In genomic region chr2:9037176-9037575, GRCh38 we compare ENCODE assay signal across 20 cellular contexts. TPM values are rescaled to one million over a fixed set of nuclear protein-coding genes. Genes with fewer than 3 reads are reported as not detected.
DNase-seq lines count a peak whose midpoint lies in the region; ATAC-seq and TF ChIP-seq lines count a peak whose summit lies in the region.
"Had no signal": no experiment of that assay in that cellular context is flagged by ENCODE, and none has a peak within 500 bp of the region (broad histone marks: within the 10 kb centered on the region; RNA-seq: fewer than 3 reads in every experiment).

No MANE protein-coding gene starts in this region.

- no peaks in the 10 kb centered on the region for H3K9me3 ChIP-seq in GM23248 (ENCODE audit: low read depth)
- no peaks in the 10 kb centered on the region for H3K9me3 ChIP-seq in vagina
- H3K9me3 ChIP-seq: Caco-2 had no signal

- H3F3A ChIP-seq in GM23248 (ENCODE audit: insufficient read depth) = no peaks in the 10 kb centered on the region; the same call in 1 of the 2 replicates

- no peak for TF ChIP-seq POLR2A in vagina (IDR thresholded peaks at IDR 0.05)

- H3K4me3 ChIP-seq in GM23248 = no peak overlapping the region
- H3K4me3 ChIP-seq in vagina = no peak overlapping the region
- H3K4me3 ChIP-seq: BLaER1 treated with 17β-estradiol and CSF1 and Interleukin-3, amounts not matched to agents 10 nM and 100 nM had no signal

- no peak for ATAC-seq in GM18873 (IDR thresholded peaks at IDR 0.05; ENCODE audit: low FRiP score, unreplicated experiment)
- ATAC-seq: CD8-positive, alpha-beta T cell had no signal

- TF ChIP-seq CTCF in vagina (IDR thresholded peaks at IDR 0.05) = no peak
- no peak for TF ChIP-seq CTCF in progenitor cell of endocrine pancreas (IDR thresholded peaks at IDR 0.05; ENCODE audit: unreplicated experiment)

- H3K27ac Mint-ChIP-seq in progenitor cell of endocrine pancreas = no peak overlapping the region
- H3K27ac Mint-ChIP-seq: B cell; CD4-positive, alpha-beta T cell; CD8-positive, alpha-beta T cell had no signal

- no peaks in the 10 kb centered on the region for H3K9me2 ChIP-seq in GM23248 (ENCODE audit: insufficient read depth)

- H3K27me3 ChIP-seq in GM23248 (replicated peaks; ENCODE audit: insufficient read depth) (no peaks in the 10 kb centered on the region), vagina (no peaks in the 10 kb centered on the region)
- H3K27me3 ChIP-seq: BLaER1 treated with 17β-estradiol and CSF1 and Interleukin-3, amounts not matched to agents 10 nM and 100 nM had no signal

- no peak overlapping the region for H3K4me2 ChIP-seq in GM23248 (ENCODE audit: unreplicated experiment)
- H3K4me2 ChIP-seq: BLaER1 treated with 17β-estradiol and CSF1 and Interleukin-3, amounts not matched to agents 10 nM and 100 nM had no signal

- peaks cover 21% of the 10 kb centered on the region for H3K9me3 Mint-ChIP-seq in progenitor cell of endocrine pancreas (ENCODE audit: low read depth)

- H2AFZ ChIP-seq in GM23248 = no peak overlapping the region

- H3K36me3 Mint-ChIP-seq in progenitor cell of endocrine pancreas (ENCODE audit: insufficient read depth) = peaks cover 2% of the 10 kb centered on the region
- H3K36me3 Mint-ChIP-seq: CD8-positive, alpha-beta T cell had no signal

- in situ Hi-C loops in GM23248 (cut with MboI) = no loop called here

- H4K20me1 ChIP-seq in GM23248 (ENCODE audit: insufficient read depth) = no peaks in the 10 kb centered on the region
- H4K20me1 ChIP-seq: BLaER1 treated with 17β-estradiol and CSF1 and Interleukin-3, amounts not matched to agents 10 nM and 100 nM had no signal

- peak; percentile 5 for DNase-seq in GM23248
- DNase-seq in NCI-H446 treated with DMSO at 0.1 percent for 48 hours (lab: John Stamatoyannopoulos, UW) = peak; percentile 20
- peak; percentile 48 for DNase-seq in fibroblast of peridontal ligament (ENCODE audit: extremely low read depth)
- peak; percentile 27 for DNase-seq in superior temporal gyrus (ENCODE audit: extremely low spot score)
- DNase-seq in NCI-H2029 treated with DMSO at 0.1 percent for 48 hours (lab: John Stamatoyannopoulos, UW) = no peak
- DNase-seq in vagina (ENCODE audit: extremely low spot score in 2 of 2) = no peak
- DNase-seq in progenitor cell of endocrine pancreas (ENCODE audit: low spot score, unreplicated experiment) = no peak
- DNase-seq: 8988T; ACHN; AML-193; Caco-2; Calu3; CD4-positive, alpha-beta T cell; CD8-positive, alpha-beta T cell; DMS79 treated with DMSO at 0.1 percent for 48 hours; GF-D8 had no signal

- H3K36me3 ChIP-seq in GM23248 (ENCODE audit: low read depth) (no peaks in the 10 kb centered on the region), vagina (no peaks in the 10 kb centered on the region)
- H3K36me3 ChIP-seq: BLaER1 treated with 17β-estradiol and CSF1 and Interleukin-3, amounts not matched to agents 10 nM and 100 nM had no signal

- H3K4me3 Mint-ChIP-seq in progenitor cell of endocrine pancreas (ENCODE audit: low read depth) = no peak overlapping the region
- H3K4me3 Mint-ChIP-seq: B cell; CD4-positive, alpha-beta T cell; CD8-positive, alpha-beta T cell had no signal

- intact Hi-C loops in vagina (cut with DNase I) = no loop called here

- H3K4me1 ChIP-seq in GM23248 (ENCODE audit: insufficient read depth) = no peaks in the 10 kb centered on the region
- no peaks in the 10 kb centered on the region for H3K4me1 ChIP-seq in vagina
- H3K4me1 ChIP-seq: Caco-2 had no signal

- peaks cover 13% of the 10 kb centered on the region for H3K4me1 Mint-ChIP-seq in progenitor cell of endocrine pancreas (ENCODE audit: low read depth)
- H3K4me1 Mint-ChIP-seq: B cell had no signal

- no peaks in the 10 kb centered on the region for H3K27me3 Mint-ChIP-seq in progenitor cell of endocrine pancreas

- H3K79me2 ChIP-seq in GM23248 (ENCODE audit: insufficient read depth) = no peaks in the 10 kb centered on the region

- WGBS in GM23248 (ENCODE audit: low coverage in 1 of 2, low lambda C conversion rate in 2 of 2, missing lambda C conversion rate in 2 of 2), 2 experiments = 6 to 8% methylated on average over 1 of the region's 1 CpG

- no peak overlapping the region for H3K9ac ChIP-seq in GM23248
- H3K9ac ChIP-seq: BLaER1 treated with 17β-estradiol and CSF1 and Interleukin-3, amounts not matched to agents 10 nM and 100 nM had no signal

- H3K27ac ChIP-seq in GM23248 = no peak overlapping the region
- H3K27ac ChIP-seq in vagina = no peak overlapping the region
- H3K27ac ChIP-seq: BLaER1 treated with 17β-estradiol and CSF1 and Interleukin-3, amounts not matched to agents 10 nM and 100 nM; C4-2B had no signal

RNA-seq across cellular contexts. Expression of gene MBOAT2, which starts 33.7 kb away (rescaled TPM):
- total RNA-seq in GM23248 (2014; rRNA removed; shearing (Covaris generic)) = 87.4 and 116 TPM in 2 replicates
- polyA plus RNA-seq in GM23248 (2016; fragmentation: Nextera tagmentation; extraction: Ambion mirVana) = 103 and 107 TPM in 2 replicates
- total RNA-seq in vagina = 32.9 TPM
- 49.8 and 58.9 TPM in 2 replicates for total RNA-seq in progenitor cell of endocrine pancreas

Comparison
In these comparisons a context has a peak if more than half of its experiments do, and no peak if none do; other contexts are left out.
1. DNase-seq: peak in GM23248 (single experiment), NCI-H446 treated with DMSO at 0.1 percent for 48 hours (single experiment), fibroblast of peridontal ligament (single experiment) and superior temporal gyrus (single experiment); none in NCI-H2029 treated with DMSO at 0.1 percent for 48 hours (single experiment), vagina (0 of 2) and progenitor cell of endocrine pancreas (single experiment).